Comparison of ENCODE assay signal across 10 cellular contexts in genomic region chr9:219036-219435, GRCh38. TPM values are rescaled to one million over a fixed set of nuclear protein-coding genes. Genes with fewer than 3 reads are reported as not detected.
DNase-seq lines count a peak whose midpoint lies in the region; ATAC-seq, FAIRE-seq and TF ChIP-seq lines count a peak whose summit lies in the region.
"Not testable (repeated sequence)": the region's sequence is repeated elsewhere in the genome, so short reads cannot be mapped to it uniquely, and the experiment has no call there.
"Had no signal": no experiment of that assay in that cellular context is flagged by ENCODE, and none has a peak within 500 bp of the region (broad histone marks: within the 10 kb centered on the region; RNA-seq: fewer than 3 reads in every experiment).

No MANE protein-coding gene starts in this region.

- TF ChIP-seq POLR2A in A549 (IDR thresholded peaks at IDR 0.05; ENCODE audit: low read length); gastroesophageal sphincter (IDR thresholded peaks at IDR 0.05); spleen (IDR thresholded peaks at IDR 0.05): not testable (repeated sequence)

- not testable (repeated sequence) for ATAC-seq in A549, gastroesophageal sphincter

- H3K36me3 ChIP-seq in Loucy (ENCODE audit: insufficient read depth, low read length); gastroesophageal sphincter; spleen: not testable (repeated sequence)

- WGBS in A549 (ENCODE audit: missing lambda C conversion rate): 70% methylated on average over 7 of the region's 7 CpGs
- 60 to 85% methylated on average over 1 to 7 of the region's 7 CpGs for WGBS in gastroesophageal sphincter (ENCODE audit: low coverage in 1 of 2), 2 donors
- WGBS in spleen, 5 donors: 94 to 96% (median 95%) methylated on average over 7 of the region's 7 CpGs

- not testable (repeated sequence) for H3K27me3 Mint-ChIP-seq in CD14-positive monocyte (ENCODE audit: low read depth in 3 of 3); dendritic cell treated with granulocyte-macrophage colony-stimulating factor and Interleukin-4, amounts not matched to agents 40 ng/mL and 50 ng/mL, for 4 days

- DNase-seq in A549 (ENCODE audit: low read depth in 1 of 2, low spot score in 1 of 2); CD14-positive monocyte (ENCODE audit: low spot score); spleen: not testable (repeated sequence)

- H3K4me1 ChIP-seq in A549: not testable (repeated sequence)
- H3K4me1 ChIP-seq in Loucy (ENCODE audit: insufficient read depth, low read length, poor library complexity, severe bottlenecking) (peaks cover 78% of the 10 kb centered on the region), gastroesophageal sphincter (peaks cover 0 to 88% (median 5%) of the 10 kb centered on the region in 3 donors), spleen (peaks cover 36 to 96% (median 90%) of the 10 kb centered on the region in 6 donors)

- POLR2A ChIA-PET in A549 (lab: Yijun Ruan, JAX): not testable (repeated sequence)

- H3K9me2 ChIP-seq in Loucy (replicated peaks; ENCODE audit: low read depth, low read length): not testable (repeated sequence)

- not testable (repeated sequence) for H3K9me3 ChIP-seq in A549; Loucy (ENCODE audit: insufficient read depth, low read depth, low read length); gastroesophageal sphincter; spleen

- not testable (repeated sequence) for H3K27me3 ChIP-seq in Loucy (ENCODE audit: insufficient read depth, low read length, poor library complexity, severe bottlenecking); spleen (replicated peaks in 1 of 7)
- H3K27me3 ChIP-seq in gastroesophageal sphincter: peaks cover 10% of the 10 kb centered on the region

- H3K4me2 ChIP-seq in A549 (peak overlapping the region; percentile 15; the same call in 1 of the 3 replicates), Loucy (ENCODE audit: low read depth, low read length, poor library complexity, severe bottlenecking) (peak overlapping the region; percentile 90)

- CTCF ChIA-PET in A549 (lab: Yijun Ruan, JAX): not testable (repeated sequence)

- H3F3A ChIP-seq in Loucy (ENCODE audit: low read depth): peaks cover 15% of the 10 kb centered on the region; the same call in 1 of the 2 replicates

- H3K9ac ChIP-seq in Loucy (ENCODE audit: low read depth, low read length, poor library complexity, severe bottlenecking): not testable (repeated sequence)

- not testable (repeated sequence) for H4K20me1 ChIP-seq in Loucy (ENCODE audit: insufficient read depth, low read length, poor library complexity, severe bottlenecking)

- not testable (repeated sequence) for H3K4me3 ChIP-seq in A549
- H3K4me3 ChIP-seq in Loucy (ENCODE audit: low read length, poor library complexity, severe bottlenecking) (peak overlapping the region; percentile 75), gastroesophageal sphincter (peak overlapping the region in 1 of 2 donors; percentile 5), spleen (peak overlapping the region in 1 of 8 donors; percentile 4)

- H3K9me3 Mint-ChIP-seq in CD14-positive monocyte; dendritic cell treated with granulocyte-macrophage colony-stimulating factor and Interleukin-4, amounts not matched to agents 40 ng/mL and 50 ng/mL, for 4 days: not testable (repeated sequence)

- not testable (repeated sequence) for TF ChIP-seq CTCF in A549 (IDR thresholded peaks at IDR 0.05); CD14-positive monocyte (IDR thresholded peaks at IDR 0.05); Loucy (conservative IDR thresholded peaks at IDR 0.05; ENCODE audit: low read length); gastroesophageal sphincter (IDR thresholded peaks at IDR 0.05); spleen (IDR thresholded peaks at IDR 0.05 in 8 of 11, conservative IDR thresholded peaks at IDR 0.05 in 3 of 11)

- TF ChIP-seq EP300 in A549 (IDR thresholded peaks at IDR 0.05); gastroesophageal sphincter (IDR thresholded peaks at IDR 0.05): not testable (repeated sequence)

- intact Hi-C loops in CD14-positive monocyte (cut with micrococcal nuclease): loop anchor here in 1 of 2 donors (5.0 kb wide), 1 partner anchor 78 kb away; no protein-coding TSS in a partner anchor
- intact Hi-C loops in dendritic cell treated with granulocyte-macrophage colony-stimulating factor and Interleukin-4, amounts not matched to agents 40 ng/mL and 50 ng/mL, for 4 days (cut with micrococcal nuclease): loop anchor here (5.0 kb wide), 1 partner anchor 37 kb away; no protein-coding TSS in a partner anchor
- intact Hi-C loops in spleen (cut with DNase I; ENCODE audit: low total_unique reads): not testable (repeated sequence)

- peaks cover 48% of the 10 kb centered on the region for H3K4me1 Mint-ChIP-seq in CD14-positive monocyte
- peaks cover 44% of the 10 kb centered on the region for H3K4me1 Mint-ChIP-seq in dendritic cell treated with granulocyte-macrophage colony-stimulating factor and Interleukin-4, amounts not matched to agents 40 ng/mL and 50 ng/mL, for 4 days (ENCODE audit: low read depth)

- not testable (repeated sequence) for FAIRE-seq in A549 (lab: Jason Lieb, UNC)

- peaks cover 83% of the 10 kb centered on the region for H3K79me2 ChIP-seq in Loucy (ENCODE audit: insufficient read depth, low read length)

- peaks cover 18 to 23% of the 10 kb centered on the region in 2 donors for H3K36me3 Mint-ChIP-seq in CD14-positive monocyte
- peaks cover 17% of the 10 kb centered on the region for H3K36me3 Mint-ChIP-seq in dendritic cell treated with granulocyte-macrophage colony-stimulating factor and Interleukin-4, amounts not matched to agents 40 ng/mL and 50 ng/mL, for 4 days (ENCODE audit: low read depth)

- H3K27ac Mint-ChIP-seq in CD14-positive monocyte: peak overlapping the region; percentile 85 to 96 (median 93)
- H3K27ac Mint-ChIP-seq in dendritic cell treated with granulocyte-macrophage colony-stimulating factor and Interleukin-4, amounts not matched to agents 40 ng/mL and 50 ng/mL, for 4 days: peak overlapping the region; percentile 77

- H2AFZ ChIP-seq in Loucy (ENCODE audit: low read length): not testable (repeated sequence)

- not testable (repeated sequence) for H3K27ac ChIP-seq in A549
- peak overlapping the region; percentile 8 to 93 (median 78) for H3K27ac ChIP-seq in gastroesophageal sphincter
- H3K27ac ChIP-seq in spleen: peak overlapping the region in 6 of 8 donors; percentile 44 to 98 (median 80)

- peak overlapping the region in 1 of 2 donors; percentile 80 for H3K4me3 Mint-ChIP-seq in CD14-positive monocyte
- H3K4me3 Mint-ChIP-seq in dendritic cell treated with granulocyte-macrophage colony-stimulating factor and Interleukin-4, amounts not matched to agents 40 ng/mL and 50 ng/mL, for 4 days: not testable (repeated sequence)

- not testable (repeated sequence) for TF ChIP-seq RAD21 in A549 (conservative IDR thresholded peaks at IDR 0.05 in 1 of 2, IDR thresholded peaks at IDR 0.05 in 1 of 2)

RNA-seq across cellular contexts. Expression of gene DOCK8, which starts 4.4 kb away (rescaled TPM):
- polyA plus RNA-seq in A549 (2011; rRNA removed): 0.68 and 0.83 TPM in 2 replicates
- 0.11 and 0.17 TPM in 2 replicates for polyA plus RNA-seq in A549 (2012; cell fraction: cytosol; rRNA removed)
- 0.12 and 0.18 TPM in 2 replicates for polyA plus RNA-seq in A549 (2012; cell fraction: nucleus; rRNA removed)
- 0.18 to 0.54 TPM (median 0.27 TPM) in 3 replicates for polyA plus RNA-seq in A549 (2017; fragmentation: RNase III; extraction: RNeasy Plus Mini Kit Qiagen cat#74134 plus additional on column Dnase treatment)
- polyA minus RNA-seq in A549 (2011; rRNA and poly(A)+ RNA removed): 0.91 and 1.1 TPM in 2 replicates
- polyA plus RNA-seq in CD14-positive monocyte: 10 to 100 TPM; 46.8 to 95.4 TPM
- 10 to 100 TPM; 11.6 to 46.1 (median 31.8) TPM for total RNA-seq in gastroesophageal sphincter
- total RNA-seq in spleen: 100 to 1,000 TPM; 153 to 275 (median 196) TPM
- 10 to 100 TPM; 34.3 to 40.1 (median 39.1) TPM for polyA plus RNA-seq in spleen
- total RNA-seq: A172, A673, G401 had no signal
- polyA plus RNA-seq: AG04450 had no signal

RNA-seq across cellular contexts. Expression of gene ZNG1A, which starts 40.2 kb away (rescaled TPM):
- polyA plus RNA-seq in A549 (2011; rRNA removed) (23.4 and 34.2 TPM in 2 replicates), A549 (2017; fragmentation: RNase III; extraction: RNeasy Plus Mini Kit Qiagen cat#74134 plus additional on column Dnase treatment) (42.5 to 45.1 TPM (median 43.6 TPM) in 3 replicates), CD14-positive monocyte (10 to 100 TPM; 53.1 to 70.5 TPM), spleen (10 to 100 TPM; 24.0 to 34.6 (median 24.4) TPM)
- polyA plus RNA-seq in A549 (2012; cell fraction: cytosol; rRNA removed): 9.4 and 13.3 TPM in 2 replicates
- 4.9 and 8.3 TPM in 2 replicates for polyA plus RNA-seq in A549 (2012; cell fraction: nucleus; rRNA removed)
- polyA minus RNA-seq in A549 (2011; rRNA and poly(A)+ RNA removed): 9.7 and 11.5 TPM in 2 replicates
- total RNA-seq in gastroesophageal sphincter (10 to 100 TPM; 26.0 to 53.4 (median 32.6) TPM), spleen (10 to 100 TPM; 27.3 to 52.3 (median 38.0) TPM)

Comparison
In these comparisons a context has a peak if more than half of its experiments do, and no peak if none do; other contexts are left out.
1. RNA of gene DOCK8, which starts 4.4 kb away (polyA plus RNA-seq): 46.8 to 95.4 TPM in CD14-positive monocyte and 34.3 to 40.1 TPM in spleen; 0.11 to 0.83 TPM in A549; every median in the first group is over 10 times any median in the second.